Comparison of ENCODE assay signal across 8 cellular contexts in the genomic region with DNA sequence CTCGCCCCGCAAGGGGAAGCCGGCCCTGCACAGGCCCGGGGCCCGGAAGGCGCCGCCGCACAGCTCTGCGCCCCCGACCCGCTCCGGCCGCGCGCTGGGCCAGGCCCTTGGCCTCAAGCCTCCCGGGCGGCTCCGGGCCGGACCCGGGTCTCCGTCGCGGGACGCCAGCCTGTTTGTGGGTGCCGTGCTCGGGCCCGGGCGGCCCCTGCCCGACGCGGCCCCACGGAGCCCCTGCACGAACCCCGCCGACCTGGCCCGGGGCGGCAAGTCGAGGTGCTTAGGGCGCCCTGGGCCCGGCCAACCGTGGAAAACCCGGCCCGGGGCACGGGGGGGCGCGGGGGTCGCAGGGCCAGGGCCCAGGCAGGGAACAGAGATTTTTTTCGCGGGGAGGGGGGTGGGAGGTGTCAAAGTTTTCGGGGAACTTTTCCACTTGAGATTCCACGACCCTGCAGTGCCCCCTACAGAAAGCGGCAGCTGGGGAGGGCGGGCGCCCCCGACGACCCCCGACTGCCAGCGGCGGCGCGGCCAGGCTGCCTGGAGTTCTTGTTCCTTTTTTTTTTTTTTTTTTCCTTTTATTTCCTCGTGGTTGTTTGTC. TPM values are rescaled to one million over a fixed set of nuclear protein-coding genes. Genes with fewer than 3 reads are reported as not detected.
DNase-seq lines count a peak whose midpoint lies in the region; ATAC-seq and TF ChIP-seq lines count a peak whose summit lies in the region.

No MANE protein-coding gene starts in this region.

- peaks cover 28% of the 10 kb centered on the region for H3K4me1 Mint-ChIP-seq in GM23338
- H3K4me1 Mint-ChIP-seq in stimulated activated memory B cell treated with anti-CD40 and anti-IgM and Interleukin-4, amounts not matched to agents 10 μg/mL and 1 μg/mL and 100 μg/mL, for 72 hours = peaks cover 23% of the 10 kb centered on the region

- ATAC-seq in GM23338 (peak; percentile 49), left colon (peak; percentile 22)
- peak; percentile 53 for ATAC-seq in stimulated activated memory B cell treated with anti-CD40 and anti-IgM and Interleukin-4, amounts not matched to agents 10 μg/mL and 1 μg/mL and 100 μg/mL, for 72 hours

- peaks cover 3% of the 10 kb centered on the region; the same call in 2 of the 3 replicates for H3K36me3 Mint-ChIP-seq in GM23338 (ENCODE audit: low read depth)
- peaks cover 6% of the 10 kb centered on the region for H3K36me3 Mint-ChIP-seq in stimulated activated memory B cell treated with anti-CD40 and anti-IgM and Interleukin-4, amounts not matched to agents 10 μg/mL and 1 μg/mL and 100 μg/mL, for 72 hours

- H3K79me2 ChIP-seq in GM23338 (replicated peaks; ENCODE audit: insufficient read depth) (peaks cover 36% of the 10 kb centered on the region), SU-DHL-6 (ENCODE audit: insufficient read depth, low read length) (peaks cover 41% of the 10 kb centered on the region)

- H3K27me3 Mint-ChIP-seq in GM23338 (ENCODE audit: insufficient read depth, low read depth, poor library complexity) = peaks cover 13% of the 10 kb centered on the region
- no peaks in the 10 kb centered on the region for H3K27me3 Mint-ChIP-seq in stimulated activated memory B cell treated with anti-CD40 and anti-IgM and Interleukin-4, amounts not matched to agents 10 μg/mL and 1 μg/mL and 100 μg/mL, for 72 hours

- H3K4me3 ChIP-seq in GM23338 (peak overlapping the region; percentile 55), SU-DHL-6 (ENCODE audit: insufficient read depth, low read length, poor library complexity, severe bottlenecking) (peak overlapping the region; percentile 92), brain microvascular endothelial cell (ENCODE audit: low read depth, low read length) (peak overlapping the region; percentile 93)

- H3K27ac ChIP-seq in C4-2B (peak overlapping the region; percentile 86), GM23338 (ENCODE audit: low read depth) (peak overlapping the region; percentile 79), SU-DHL-6 (ENCODE audit: low read depth, low read length) (no peak overlapping the region), brain microvascular endothelial cell (peak overlapping the region; percentile 58)

- intact Hi-C loops in left colon (cut with DNase I, micrococcal nuclease) = loop anchor here in 1 of 2 donors (10.0 kb wide), 2 partner anchors 195 to 415 kb away; no protein-coding TSS in a partner anchor

- no peaks in the 10 kb centered on the region for H3F3A ChIP-seq in GM23338 (replicated peaks; ENCODE audit: low read depth)
- peaks cover 15% of the 10 kb centered on the region; the same call in 1 of the 2 replicates for H3F3A ChIP-seq in SU-DHL-6 (ENCODE audit: insufficient read depth)

- peak; percentile 68 for DNase-seq in GM23338 (ENCODE audit: low spot score)
- DNase-seq in brain microvascular endothelial cell = no peak
- peak in 1 of 2 donors; percentile 57 for DNase-seq in left colon
- no peak for DNase-seq in NCI-H2029 treated with DMSO at 0.1 percent for 48 hours (lab: John Stamatoyannopoulos, UW)
- no peak for DNase-seq in NCI-H2107 (lab: John Stamatoyannopoulos, UW)

- H3K36me3 ChIP-seq in GM23338 (ENCODE audit: insufficient read depth) (no peaks in the 10 kb centered on the region), SU-DHL-6 (ENCODE audit: low read length) (peaks cover 3% of the 10 kb centered on the region; the same call in 1 of the 2 replicates), brain microvascular endothelial cell (replicated peaks) (no peaks in the 10 kb centered on the region)

- H3K4me1 ChIP-seq in GM23338 (ENCODE audit: insufficient read depth) = peaks cover 35% of the 10 kb centered on the region

- H3K9ac ChIP-seq in SU-DHL-6 (ENCODE audit: low read length) = peak overlapping the region; percentile 97

- H3K27ac Mint-ChIP-seq in GM23338 = no peak overlapping the region
- H3K27ac Mint-ChIP-seq in stimulated activated memory B cell treated with anti-CD40 and anti-IgM and Interleukin-4, amounts not matched to agents 10 μg/mL and 1 μg/mL and 100 μg/mL, for 72 hours = peak overlapping the region; percentile 84

- H3K9me2 ChIP-seq in GM23338 (ENCODE audit: insufficient read depth) (no peaks in the 10 kb centered on the region), SU-DHL-6 (replicated peaks; ENCODE audit: insufficient read depth, low read length) (no peaks in the 10 kb centered on the region)

- peak overlapping the region; percentile 99 for H3K4me3 Mint-ChIP-seq in GM23338
- peak overlapping the region; percentile 88 for H3K4me3 Mint-ChIP-seq in stimulated activated memory B cell treated with anti-CD40 and anti-IgM and Interleukin-4, amounts not matched to agents 10 μg/mL and 1 μg/mL and 100 μg/mL, for 72 hours

- H3K27me3 ChIP-seq in GM23338 (ENCODE audit: insufficient read depth) (peaks cover 13% of the 10 kb centered on the region), SU-DHL-6 (ENCODE audit: low read length) (no peaks in the 10 kb centered on the region), brain microvascular endothelial cell (replicated peaks) (no peaks in the 10 kb centered on the region)

- H2AFZ ChIP-seq in GM23338 (0 out of 2 replicates have a peak overlapping the region, but pooled peaks have one; percentile 72), SU-DHL-6 (ENCODE audit: low read depth, low read length, severe bottlenecking) (peak overlapping the region; percentile 97)

- H3K4me2 ChIP-seq in GM23338 = peak overlapping the region; percentile 78
- peak overlapping the region; percentile 82 for H3K4me2 ChIP-seq in SU-DHL-6 (ENCODE audit: low read depth, low read length, poor library complexity, severe bottlenecking)

- no peaks in the 10 kb centered on the region for H3K9me3 ChIP-seq in SU-DHL-6 (ENCODE audit: insufficient read depth, low read length)

- TF ChIP-seq CTCF in C4-2B (conservative IDR thresholded peaks at IDR 0.05) (no peak), GM23338 (conservative IDR thresholded peaks at IDR 0.05; ENCODE audit: low read depth in 2 of 2) (peak in 1 of 2 experiments; percentile 34; a peak in 2 of 4 replicates), SU-DHL-6 (IDR thresholded peaks at IDR 0.05; ENCODE audit: insufficient read depth, low read length, poor library complexity, severe bottlenecking) (no peak), brain microvascular endothelial cell (IDR thresholded peaks at IDR 0.05; ENCODE audit: low read depth, low read length, missing control alignments) (no peak)

- in situ Hi-C loops in brain microvascular endothelial cell (cut with HindIII; ENCODE audit: low pct_ligation_motif_present, low sequenced_read_pairs) = loop anchor here (5.0 to 25.0 kb wide), 2 partner anchors 187 to 413 kb away; no protein-coding TSS in a partner anchor

- peaks cover 3% of the 10 kb centered on the region; the same call in 2 of the 3 replicates for H3K9me3 Mint-ChIP-seq in GM23338
- no peaks in the 10 kb centered on the region for H3K9me3 Mint-ChIP-seq in stimulated activated memory B cell treated with anti-CD40 and anti-IgM and Interleukin-4, amounts not matched to agents 10 μg/mL and 1 μg/mL and 100 μg/mL, for 72 hours

- no peaks in the 10 kb centered on the region for H4K20me1 ChIP-seq in GM23338 (replicated peaks; ENCODE audit: insufficient read depth)
- no peaks in the 10 kb centered on the region for H4K20me1 ChIP-seq in SU-DHL-6 (ENCODE audit: low read depth, low read length)

TF ChIP-seq in GM23338, 12 proteins besides CTCF, POLR2A, EP300 and RAD21 (continues in another document):
- TF ChIP-seq CREB1 (CRISPR knock-in tag; IDR thresholded peaks at IDR 0.05; ENCODE audit: low read depth) = no peak

RNA-seq across cellular contexts. Expression of a gene that starts 0.8 kb away (rescaled TPM):
- 66.5 and 70.5 TPM in 2 replicates for total RNA-seq in GM23338 (2014; rRNA removed; shearing (Covaris generic))
- polyA plus RNA-seq in GM23338 (2016; fragmentation: Nextera tagmentation; extraction: Ambion mirVana) = 27.7 and 31.2 TPM in 2 replicates
- 10 to 100 TPM; 39.6 to 40.7 TPM for total RNA-seq in left colon

RNA-seq across cellular contexts. Expression of a gene that starts 42.3 kb away (rescaled TPM):
- 24.1 and 30.0 TPM in 2 replicates for total RNA-seq in GM23338 (2014; rRNA removed; shearing (Covaris generic))
- 17.8 and 23.5 TPM in 2 replicates for polyA plus RNA-seq in GM23338 (2016; fragmentation: Nextera tagmentation; extraction: Ambion mirVana)
- 10 to 100 TPM; 30.3 to 31.1 TPM for total RNA-seq in left colon
